ENCODE assay signal across 33 cellular contexts in the genomic region with DNA sequence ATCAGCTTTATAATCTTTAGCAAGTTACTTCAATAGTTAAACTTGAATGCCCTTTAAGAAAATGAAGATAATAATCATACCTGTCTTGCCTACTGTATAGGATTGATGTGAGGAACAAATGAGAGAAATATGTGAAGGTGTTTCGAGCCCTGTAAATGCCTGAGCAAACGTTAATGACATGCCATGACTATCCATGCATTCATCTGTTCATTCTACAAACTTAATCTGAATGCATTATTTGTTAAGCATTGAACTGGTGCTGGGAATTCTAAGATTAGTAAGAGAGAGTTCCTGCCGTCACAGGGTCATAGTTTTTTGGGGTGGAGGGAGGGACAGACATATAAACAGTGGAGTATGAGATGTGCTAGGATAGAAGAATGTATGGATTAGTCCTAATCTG.
"Had no signal": no experiment of that assay in that cellular context is flagged by ENCODE, and none has a peak within 500 bp of the region (broad histone marks: within the 10 kb centered on the region; RNA-seq: fewer than 3 reads in every experiment).

No MANE protein-coding gene starts in this region.

- DNase-seq: Karpas-422, Kasumi-1, MG63, MM.1S, MV-4-11, NCI-H1048, NCI-H1092, NCI-H1092 treated with DMSO at 0.1 percent for 48 hours, NCI-H1105, NCI-H1105 treated with DMSO at 0.1 percent for 48 hours, NCI-H1417, NCI-H1417 treated with DMSO at 0.1 percent for 48 hours, NCI-H1436, NCI-H1436 treated with DMSO at 0.1 percent for 48 hours, NCI-H146, NCI-H1694, NCI-H1694 treated with DMSO at 0.1 percent for 48 hours, NCI-H187, NCI-H187 treated with DMSO at 0.1 percent for 48 hours, NCI-H1930, NCI-H2029, NCI-H2029 treated with DMSO at 0.1 percent for 48 hours, NCI-H2081, NCI-H2081 treated with DMSO at 0.1 percent for 48 hours, NCI-H2107, NCI-H2171, NCI-H2171 treated with DMSO at 0.1 percent for 48 hours, NCI-H2227 treated with DMSO at 0.1 percent for 48 hours, NCI-H226, NCI-H345, NCI-H446, NCI-H446 treated with DMSO at 0.1 percent for 48 hours, NCI-H510A had no signal
